In genomic region chr4:73704314-73705055, GRCh38 we compare ENCODE assay signal across 10 cellular contexts. TPM values are rescaled to one million over a fixed set of nuclear protein-coding genes. Genes with fewer than 3 reads are reported as not detected.
DNase-seq lines count a peak whose midpoint lies in the region; ATAC-seq, FAIRE-seq and TF ChIP-seq lines count a peak whose summit lies in the region.
"Had no signal": no experiment of that assay in that cellular context is flagged by ENCODE, and none has a peak within 500 bp of the region (broad histone marks: within the 10 kb centered on the region; RNA-seq: fewer than 3 reads in every experiment).

No MANE protein-coding gene starts in this region.

- peak; percentile 43 to 77 for ATAC-seq in activated naive CD4-positive, alpha-beta T cell treated with anti-CD3 and anti-CD28 coated beads, Interleukin-2, amount 50 U/mL, for 72 hours

- H3K9me3 Mint-ChIP-seq in activated naive CD4-positive, alpha-beta T cell treated with anti-CD3 and anti-CD28 coated beads, Interleukin-2, amount 50 U/mL, for 72 hours = no peaks in the 10 kb centered on the region

- no peaks in the 10 kb centered on the region for H4K20me1 ChIP-seq in endothelial cell of umbilical vein (replicated peaks; ENCODE audit: control insufficient read depth, extremely low read depth, insufficient read depth, low read length)

- H3K9me3 ChIP-seq in endothelial cell of umbilical vein (replicated peaks; ENCODE audit: control insufficient read depth, insufficient read depth, low read length) = no peaks in the 10 kb centered on the region
- no peaks in the 10 kb centered on the region for H3K9me3 ChIP-seq in muscle layer of duodenum (ENCODE audit: control insufficient read depth in 1 of 2, low read length in 2 of 2)

- no peaks in the 10 kb centered on the region for H3K79me2 ChIP-seq in endothelial cell of umbilical vein (ENCODE audit: control insufficient read depth, insufficient read depth, low read length)

- H3K36me3 ChIP-seq in endothelial cell of umbilical vein (ENCODE audit: control insufficient read depth in 2 of 2, extremely low read depth in 1 of 2, insufficient read depth in 2 of 2, low read length in 2 of 2) (no peaks in the 10 kb centered on the region), muscle layer of duodenum (ENCODE audit: control insufficient read depth in 1 of 2, insufficient read depth in 2 of 2, low read length in 2 of 2) (peaks cover 0 to 3% of the 10 kb centered on the region in 2 donors)

- no peak overlapping the region for H2AFZ ChIP-seq in endothelial cell of umbilical vein (ENCODE audit: low read depth, low read length)

- peak; percentile 94 for FAIRE-seq in endothelial cell of umbilical vein (lab: Jason Lieb, UNC)

- TF ChIP-seq POLR2A in endothelial cell of umbilical vein (IDR thresholded peaks at IDR 0.05; ENCODE audit: low read depth, low read length) = no peak

- BruUV-seq in endothelial cell of umbilical vein (replicated peaks; lab: Mats Ljungman, UMichigan) = TSS peak; percentile 79

- POLR2A ChIA-PET in endothelial cell of umbilical vein (lab: Charles Lee) = no interaction called here

- no peaks in the 10 kb centered on the region for H3K9me1 ChIP-seq in endothelial cell of umbilical vein (replicated peaks; ENCODE audit: control insufficient read depth, extremely low read depth, insufficient read depth, low read length)

- intact Hi-C loops in endothelial cell of umbilical vein (cut with micrococcal nuclease) = loop anchor here (1.0 to 2.0 kb wide), 5 partner anchors 22 to 72 kb away; partner anchors contain the start of gene CXCL8

- H3K27me3 ChIP-seq in endothelial cell of umbilical vein (ENCODE audit: control insufficient read depth in 2 of 2, insufficient read depth in 2 of 2, low read length in 2 of 2) = no peaks in the 10 kb centered on the region
- no peaks in the 10 kb centered on the region for H3K27me3 ChIP-seq in muscle layer of duodenum (ENCODE audit: low read depth, low read length)

- H3K36me3 Mint-ChIP-seq in activated naive CD4-positive, alpha-beta T cell treated with anti-CD3 and anti-CD28 coated beads, Interleukin-2, amount 50 U/mL, for 72 hours = no peaks in the 10 kb centered on the region
- H3K36me3 Mint-ChIP-seq: CD4-positive, CD25-positive, alpha-beta regulatory T cell had no signal

- H3K4me1 ChIP-seq in endothelial cell of umbilical vein (ENCODE audit: control insufficient read depth, extremely low read depth, insufficient read depth, low read length) (peaks cover 61% of the 10 kb centered on the region), muscle layer of duodenum (ENCODE audit: control insufficient read depth in 1 of 2, insufficient read depth in 2 of 2, low read length in 2 of 2) (peaks cover 5 to 11% of the 10 kb centered on the region in 2 donors)

- peak overlapping the region; percentile 52 for H3K9ac ChIP-seq in endothelial cell of umbilical vein (replicated peaks; ENCODE audit: extremely low read depth, insufficient read depth, low read length)

- DNase-seq in activated naive CD4-positive, alpha-beta T cell treated with anti-CD3 and anti-CD28 coated beads, Interleukin-2, amount 50 U/mL, for 72 hours (ENCODE audit: low spot score in 2 of 2) = no peak
- DNase-seq in activated naive CD4-positive, alpha-beta T cell (lab: John Stamatoyannopoulos, UW) = no peak
- DNase-seq in OCI-M1 (lab: John Stamatoyannopoulos, UW) (peak; percentile 97), endothelial cell of umbilical vein (ENCODE audit: low read depth, low spot score) (peak; percentile 99), NCI-H2081 (lab: John Stamatoyannopoulos, UW) (no peak), NCI-H2081 treated with DMSO at 0.1 percent for 48 hours (lab: John Stamatoyannopoulos, UW) (no peak), germinal center (ENCODE audit: low spot score) (no peak)
- DNase-seq: CD4-positive, CD25-positive, alpha-beta regulatory T cell had no signal

- CTCF ChIA-PET in endothelial cell of umbilical vein (lab: Charles Lee) = interaction anchor here (0.6 to 2.7 kb wide), 21 partner anchors 9 to 430 kb away, joined by 3 to 14 read pairs (median 4); partner anchors contain the start of genes CXCL1, CXCL2 and CXCL8

- peak overlapping the region; percentile 70 for H3K27ac ChIP-seq in endothelial cell of umbilical vein (ENCODE audit: insufficient read depth, low read depth, low read length)
- H3K27ac ChIP-seq in muscle layer of duodenum (ENCODE audit: low read length) = peak overlapping the region; percentile 57
- H3K27ac ChIP-seq: VCaP had no signal

- no peak overlapping the region for H3K27ac Mint-ChIP-seq in activated naive CD4-positive, alpha-beta T cell treated with anti-CD3 and anti-CD28 coated beads, Interleukin-2, amount 50 U/mL, for 72 hours
- H3K27ac Mint-ChIP-seq: CD4-positive, CD25-positive, alpha-beta regulatory T cell had no signal

- H3K4me3 ChIP-seq in endothelial cell of umbilical vein (replicated peaks in 1 of 3; ENCODE audit: insufficient read depth in 1 of 3, low read depth in 1 of 3, low read length in 3 of 3) (no peak overlapping the region), muscle layer of duodenum (ENCODE audit: low read depth in 1 of 2, low read length in 2 of 2) (no peak overlapping the region)

- H3K4me2 ChIP-seq in endothelial cell of umbilical vein (ENCODE audit: insufficient read depth, low read length) = peak overlapping the region; percentile 4

- no peak for TF ChIP-seq CTCF in endothelial cell of umbilical vein (IDR thresholded peaks at IDR 0.05; ENCODE audit: extremely low read depth in 1 of 2, insufficient read depth in 1 of 2, low read depth in 1 of 2, low read length in 2 of 2)

- dilution Hi-C loops in endothelial cell of umbilical vein (cut with MboI; ENCODE audit: extremely low pct_ligation_motif_present, low sequenced_read_pairs) = no loop called here

TF ChIP-seq in endothelial cell of umbilical vein, 7 proteins besides CTCF, POLR2A, EP300 and RAD21:
- TF ChIP-seq MAX (IDR thresholded peaks at IDR 0.05; ENCODE audit: insufficient read depth, insufficient read length) (no peak), EZH2 (IDR thresholded peaks at IDR 0.05; ENCODE audit: borderline replicate concordance, low read depth, low read length, severe bottlenecking) (no peak), GATA2 (IDR thresholded peaks at IDR 0.05; ENCODE audit: insufficient read depth, insufficient read length, low read depth, low read length) (peak; percentile 64), JUN (IDR thresholded peaks at IDR 0.05; ENCODE audit: borderline replicate concordance, insufficient read depth, insufficient read length, low read depth) (peak; percentile 70), FOS (IDR thresholded peaks at IDR 0.05; ENCODE audit: borderline replicate concordance, insufficient read depth, low read length) (peak; percentile 96), MYC (IDR thresholded peaks at IDR 0.05; ENCODE audit: low read depth, low read length) (peak; percentile 16), POLR2AphosphoS5 (IDR thresholded peaks at IDR 0.05; ENCODE audit: insufficient read depth, low read depth, low read length) (peak; percentile 70)

RNA-seq across cellular contexts. Expression of gene CXCL8, which starts 35.9 kb away (rescaled TPM):
- 1 to 10 TPM in 1 of 2 donors, not detected in 1; 2.9 TPM for total RNA-seq in activated naive CD4-positive, alpha-beta T cell treated with anti-CD3 and anti-CD28 coated beads, Interleukin-2, amount 50 U/mL, for 72 hours
- total RNA-seq in endothelial cell of umbilical vein = 5.2 and 12.6 TPM in 2 replicates
- 3.4 and 6.4 TPM in 2 replicates for polyA plus RNA-seq in endothelial cell of umbilical vein
- polyA plus RNA-seq in endothelial cell of umbilical vein (2011; cell fraction: cytosol; rRNA removed) = 13.7 and 15.1 TPM in 2 replicates
- 15.6 and 21.3 TPM in 2 replicates for polyA plus RNA-seq in endothelial cell of umbilical vein (2011; cell fraction: nucleus; rRNA removed)
- polyA plus RNA-seq in endothelial cell of umbilical vein (2012) = 35.7 and 56.4 TPM in 2 replicates
- polyA minus RNA-seq in endothelial cell of umbilical vein = 18.1 and 19.6 TPM in 2 replicates
- polyA minus RNA-seq in endothelial cell of umbilical vein (2011; cell fraction: cytosol; rRNA and poly(A)+ RNA removed) = 6.1 TPM
- polyA minus RNA-seq in endothelial cell of umbilical vein (2011; cell fraction: nucleus; rRNA and poly(A)+ RNA removed) = 14.4 and 30.7 TPM in 2 replicates

Comparison
In these comparisons a context has a peak if more than half of its experiments do, and no peak if none do; other contexts are left out.
1. DNase-seq: peak in OCI-M1 (single experiment) and endothelial cell of umbilical vein (single experiment); none in activated naive CD4-positive, alpha-beta T cell treated with anti-CD3 and anti-CD28 coated beads, Interleukin-2, amount 50 U/mL, for 72 hours (0 of 2), activated naive CD4-positive, alpha-beta T cell (0 of 4), NCI-H2081 (0 of 2), NCI-H2081 treated with DMSO at 0.1 percent for 48 hours (single experiment) and germinal center (single experiment).